Comparison of ENCODE assay signal across 18 cellular contexts in genomic region chr13:34591163-34591562, GRCh38.
A peak's percentile ranks its signal among the peaks of the same experiment; 100 is the strongest.
DNase-seq lines count a peak whose midpoint lies in the region; ATAC-seq and TF ChIP-seq lines count a peak whose summit lies in the region.
"Had no signal": no experiment of that assay in that cellular context is flagged by ENCODE, and none has a peak within 500 bp of the region (broad histone marks: within the 10 kb centered on the region; RNA-seq: fewer than 3 reads in every experiment).

No MANE protein-coding gene starts in this region.

- intact Hi-C loops in Right ventricle myocardium superior (cut with DNase I) (no loop called here), right cardiac atrium (cut with DNase I) (no loop called here), colonic mucosa (cut with DNase I) (no loop called here)

- H3K4me3 ChIP-seq in right atrium auricular region (no peak overlapping the region), adipocyte (ENCODE audit: low read length) (peak overlapping the region; percentile 49), right cardiac atrium (ENCODE audit: low read length) (no peak overlapping the region), suprapubic skin (no peak overlapping the region), H7 (ENCODE audit: insufficient read depth, low read depth, low read length) (no peak overlapping the region), colonic mucosa (no peak overlapping the region)
- H3K4me3 ChIP-seq: SJSA1 had no signal

- no peaks in the 10 kb centered on the region for H3K9me3 ChIP-seq in right atrium auricular region
- H3K9me3 ChIP-seq in adipocyte (ENCODE audit: control insufficient read depth, low read length): no peaks in the 10 kb centered on the region
- no peaks in the 10 kb centered on the region for H3K9me3 ChIP-seq in right cardiac atrium (ENCODE audit: control insufficient read depth, low read length)
- no peaks in the 10 kb centered on the region for H3K9me3 ChIP-seq in suprapubic skin
- no peaks in the 10 kb centered on the region for H3K9me3 ChIP-seq in colonic mucosa
- H3K9me3 ChIP-seq: SJSA1 had no signal

- no peak for TF ChIP-seq CTCF in right atrium auricular region (IDR thresholded peaks at IDR 0.05)
- TF ChIP-seq CTCF in suprapubic skin (IDR thresholded peaks at IDR 0.05): no peak
- TF ChIP-seq CTCF in colonic mucosa (IDR thresholded peaks at IDR 0.05): no peak

- DNase-seq in Right ventricle myocardium superior (no peak), right atrium auricular region (ENCODE audit: low spot score) (no peak), adipocyte (ENCODE audit: low read depth) (peak; percentile 39), right cardiac atrium (no peak), suprapubic skin (ENCODE audit: low spot score in 2 of 2) (no peak), H7 (no peak), NCI-H748 (lab: John Stamatoyannopoulos, UW; ENCODE audit: unreplicated experiment) (no peak), colonic mucosa (no peak)
- DNase-seq: 8988T, ACHN, NCI-H1048, NCI-H1417, NCI-H1694, NCI-H2227 treated with DMSO at 0.1 percent for 48 hours, NCI-H510A, NCI-H774, PC-3 had no signal

- H3K27ac ChIP-seq in right atrium auricular region (no peak overlapping the region), right cardiac atrium (ENCODE audit: low read length) (peak overlapping the region; percentile 25), suprapubic skin (peak overlapping the region; percentile 30), colonic mucosa (no peak overlapping the region)
- H3K27ac ChIP-seq: SJSA1 had no signal

- peaks cover 0 to 7% of the 10 kb centered on the region in 2 donors for H3K4me1 ChIP-seq in right atrium auricular region
- H3K4me1 ChIP-seq in adipocyte (ENCODE audit: control insufficient read depth, insufficient read depth, low read length): peaks cover 21% of the 10 kb centered on the region
- H3K4me1 ChIP-seq in right cardiac atrium (ENCODE audit: control insufficient read depth, insufficient read depth, low read length): no peaks in the 10 kb centered on the region
- no peaks in the 10 kb centered on the region for H3K4me1 ChIP-seq in suprapubic skin
- no peaks in the 10 kb centered on the region for H3K4me1 ChIP-seq in colonic mucosa
- H3K4me1 ChIP-seq: SJSA1 had no signal

- no peak for TF ChIP-seq EP300 in suprapubic skin (IDR thresholded peaks at IDR 0.05)

- H3K9ac ChIP-seq in adipocyte (ENCODE audit: low read length) (peak overlapping the region; percentile 55), colonic mucosa (ENCODE audit: low read depth in 2 of 2, low read length in 2 of 2) (no peak overlapping the region)

- ATAC-seq in Right ventricle myocardium superior (ENCODE audit: poor library complexity): peak; percentile 61
- ATAC-seq in right cardiac atrium: peak in 1 of 2 donors; percentile 28
- ATAC-seq: PC-3 had no signal

- no peaks in the 10 kb centered on the region for H3K27me3 ChIP-seq in right atrium auricular region
- H3K27me3 ChIP-seq in adipocyte (replicated peaks; ENCODE audit: control insufficient read depth, insufficient read depth, low read length): peaks cover 2% of the 10 kb centered on the region
- H3K27me3 ChIP-seq in right cardiac atrium (ENCODE audit: control insufficient read depth, insufficient read depth): no peaks in the 10 kb centered on the region
- H3K27me3 ChIP-seq in suprapubic skin: no peaks in the 10 kb centered on the region
- no peaks in the 10 kb centered on the region for H3K27me3 ChIP-seq in H7 (ENCODE audit: control insufficient read depth, insufficient read depth, low read length)
- no peaks in the 10 kb centered on the region for H3K27me3 ChIP-seq in colonic mucosa
- H3K27me3 ChIP-seq: SJSA1 had no signal

- TF ChIP-seq POLR2A in suprapubic skin (IDR thresholded peaks at IDR 0.05): no peak

- H3K36me3 ChIP-seq in right atrium auricular region (no peaks in the 10 kb centered on the region), adipocyte (ENCODE audit: control insufficient read depth, insufficient read depth, low read length, severe bottlenecking) (no peaks in the 10 kb centered on the region), suprapubic skin (no peaks in the 10 kb centered on the region), H7 (replicated peaks; ENCODE audit: control insufficient read depth, insufficient read depth, low read length) (no peaks in the 10 kb centered on the region), colonic mucosa (no peaks in the 10 kb centered on the region)
- H3K36me3 ChIP-seq: SJSA1 had no signal

- 57% methylated on average over 3 of the region's 3 CpGs for WGBS in right cardiac atrium
- WGBS in suprapubic skin: 44% methylated on average over 3 of the region's 3 CpGs

Comparison
In these comparisons a context has a peak if more than half of its experiments do, and no peak if none do; other contexts are left out.
1. H3K27ac ChIP-seq: peak in right cardiac atrium (single experiment) and suprapubic skin (single experiment); none in right atrium auricular region (0 of 2) and colonic mucosa (single experiment).